Comparison of ENCODE assay signal across 16 cellular contexts in the genomic region with DNA sequence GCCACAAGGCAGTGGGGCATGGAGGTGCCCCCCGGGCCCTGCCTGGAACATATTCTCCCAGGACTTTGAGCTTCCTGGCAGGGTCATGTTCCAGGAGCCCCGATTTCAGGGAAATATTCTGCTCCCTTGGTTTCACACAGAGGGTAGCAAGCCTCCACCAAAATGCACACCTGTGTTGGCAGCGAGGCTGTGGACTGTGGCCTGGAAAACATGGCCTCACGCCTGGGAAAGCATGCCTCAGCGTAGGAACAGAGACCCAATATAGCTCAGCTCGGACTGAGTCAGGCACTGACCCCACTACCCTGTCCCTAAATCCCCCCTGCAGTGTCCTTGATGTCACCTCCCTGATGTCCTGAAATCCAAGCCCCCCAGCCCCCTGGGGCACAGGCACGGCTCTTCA.
A peak's percentile ranks its signal among the peaks of the same experiment; 100 is the strongest.
DNase-seq lines count a peak whose midpoint lies in the region; ATAC-seq, FAIRE-seq and TF ChIP-seq lines count a peak whose summit lies in the region.
"Had no signal": no experiment of that assay in that cellular context is flagged by ENCODE, and none has a peak within 500 bp of the region (broad histone marks: within the 10 kb centered on the region; RNA-seq: fewer than 3 reads in every experiment).

No MANE protein-coding gene starts in this region.

- peak; percentile 41 for DNase-seq in cerebellar cortex (ENCODE audit: low spot score)
- peak; percentile 72 for DNase-seq in left lobe of liver (ENCODE audit: low spot score)
- DNase-seq in psoas muscle, result no peak
- DNase-seq in urothelium cell line (ENCODE audit: low spot score), result no peak
- no peak for DNase-seq in GM12892 (ENCODE audit: insufficient read length)
- DNase-seq in SIG-M5 (lab: John Stamatoyannopoulos, UW), result no peak
- no peak for DNase-seq in activated T-cell treated with anti-CD3 and anti-CD28 coated beads, Interleukin-2, amount 50 U/mL, for 48 hours
- DNase-seq: ACHN, DMS79, NCI-H1105 treated with DMSO at 0.1 percent for 48 hours, NCI-H1694, NCI-H2081 treated with DMSO at 0.1 percent for 48 hours, Right ventricle myocardium superior had no signal

- ATAC-seq in left lobe of liver (peak; percentile 91), psoas muscle (peak; percentile 38 to 70 (median 60))

- TF ChIP-seq POLR2A in GM12892 (IDR thresholded peaks at IDR 0.05; ENCODE audit: low read depth, low read length), result no peak

- intact Hi-C loops in psoas muscle (cut with DNase I), result no loop called here

- peak; percentile 23 for FAIRE-seq in urothelium cell line (lab: Jason Lieb, UNC)
- no peak for FAIRE-seq in GM12892 (lab: Jason Lieb, UNC)
- FAIRE-seq: H54, K562 had no signal

- no peak for TF ChIP-seq CTCF in psoas muscle (IDR thresholded peaks at IDR 0.05)

- WGBS in psoas muscle, 3 donors, result 41 to 55% (median 50%) methylated on average over 7 of the region's 7 CpGs

- H3K36me3 ChIP-seq in psoas muscle (ENCODE audit: insufficient read depth in 1 of 2, low read depth in 1 of 2), result no peaks in the 10 kb centered on the region

- H3K9me3 ChIP-seq in psoas muscle, result no peaks in the 10 kb centered on the region

- peaks cover 13% of the 10 kb centered on the region for H3K4me1 ChIP-seq in psoas muscle

- no peak overlapping the region for H3K27ac ChIP-seq in psoas muscle
- H3K27ac ChIP-seq: C4-2B had no signal

- no peak overlapping the region for H3K4me3 ChIP-seq in psoas muscle
- H3K4me3 ChIP-seq: K562 had no signal

- H3K27me3 ChIP-seq in psoas muscle (ENCODE audit: insufficient read depth in 3 of 3, low read length in 2 of 3), result no peaks in the 10 kb centered on the region

Comparison
In these comparisons a context has a peak if more than half of its experiments do, and no peak if none do; other contexts are left out.
1. DNase-seq: peak in cerebellar cortex (single experiment) and left lobe of liver (single experiment); none in psoas muscle (0 of 2), urothelium cell line (single experiment), GM12892 (single experiment), SIG-M5 (single experiment) and activated T-cell treated with anti-CD3 and anti-CD28 coated beads, Interleukin-2, amount 50 U/mL, for 48 hours (0 of 2).